In the genomic region with DNA sequence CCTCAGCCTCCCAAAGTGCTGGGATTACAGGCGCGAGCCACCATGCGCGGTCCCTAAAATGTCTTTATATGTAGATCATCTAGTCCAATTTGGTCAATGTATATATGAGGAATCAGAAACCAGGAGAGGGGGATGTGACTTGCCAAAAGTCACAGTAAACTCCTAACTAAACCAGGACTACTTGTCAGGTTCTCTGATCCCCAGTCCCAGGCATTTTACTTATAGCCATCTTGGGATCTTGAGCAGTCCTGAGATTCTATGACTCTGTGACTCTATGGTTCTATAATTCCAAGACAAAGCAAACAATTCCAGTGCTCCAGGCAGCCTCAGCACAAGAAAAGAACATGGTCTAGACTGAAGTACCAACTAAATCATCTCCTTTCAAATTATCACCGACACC, we compare ENCODE assay signal across 34 cellular contexts. TPM values are rescaled to one million over a fixed set of nuclear protein-coding genes. Genes with fewer than 3 reads are reported as not detected.
"Had no signal": no experiment of that assay in that cellular context is flagged by ENCODE, and none has a peak within 500 bp of the region (broad histone marks: within the 10 kb centered on the region; RNA-seq: fewer than 3 reads in every experiment).

A gene with protein sequence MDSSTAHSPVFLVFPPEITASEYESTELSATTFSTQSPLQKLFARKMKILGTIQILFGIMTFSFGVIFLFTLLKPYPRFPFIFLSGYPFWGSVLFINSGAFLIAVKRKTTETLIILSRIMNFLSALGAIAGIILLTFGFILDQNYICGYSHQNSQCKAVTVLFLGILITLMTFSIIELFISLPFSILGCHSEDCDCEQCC (plus strand): TSS at position 301 of the 400 bp plus-strand sequence. CDS start 103 bp downstream, outside the sequence.

- DNase-seq: activated CD4-positive, alpha-beta T cell treated with anti-CD3 and anti-CD28 coated beads for 36 hours; activated CD4-positive, alpha-beta T cell treated with anti-CD3 and anti-CD28 coated beads, Interleukin-2, amount 10 ng/mL, durations not matched to agents 7 days and 5 days; activated CD4-positive, alpha-beta T cell treated with anti-CD3 and anti-CD28 coated beads, Interleukin-2, amount 50 U/mL, for 48 hours; activated CD4-positive, CD25-positive, alpha-beta regulatory T cell; activated CD4-positive, CD25-positive, alpha-beta regulatory T cell treated with anti-CD3 and anti-CD28 coated beads, Interleukin-2, amount 50 U/mL, for 72 hours; activated CD8-positive, alpha-beta memory T cell treated with anti-CD3 and anti-CD28 coated beads for 24 hours; activated CD8-positive, alpha-beta T cell treated with anti-CD3 and anti-CD28 coated beads for 36 hours; activated effector memory CD4-positive, alpha-beta T cell treated with Interleukin-2 at 50 U/mL for 16 hours; activated gamma-delta T cell treated with Interleukin-2 at 50 U/mL for 16 hours; activated naive CD4-positive, alpha-beta T cell treated with anti-CD3 and anti-CD28 coated beads, Interleukin-2, amount 50 U/mL, for 16 hours; activated naive CD4-positive, alpha-beta T cell treated with Interleukin-2 at 50 U/mL for 16 hours; activated T-cell treated with anti-CD3 and anti-CD28 coated beads, Interleukin-2, amount 50 U/mL, for 4 hours; amniotic stem cell; anterior cingulate cortex; caudate nucleus; cortex of kidney; dermis blood vessel endothelial cell; effector CD4-positive, alpha-beta T cell; effector memory CD8-positive, alpha-beta T cell; erythroblast; foreskin keratinocyte; gastrocnemius medialis; glutamatergic neuron; heart left ventricle; T-helper 1 cell; T-helper 17 cell; T1000; WERI-Rb-1 had no signal

- H3K27ac Mint-ChIP-seq: activated CD4-positive, alpha-beta T cell treated with anti-CD3 and anti-CD28 coated beads for 36 hours; activated CD4-positive, alpha-beta T cell treated with anti-CD3 and anti-CD28 coated beads, Interleukin-2, amount 10 ng/mL, durations not matched to agents 7 days and 5 days; activated CD8-positive, alpha-beta T cell treated with anti-CD3 and anti-CD28 coated beads for 36 hours; activated naive CD8-positive, alpha-beta T cell; activated T-helper 17 cell treated with anti-CD3 and anti-CD28 coated beads, Interleukin-2, amount 50 U/mL, for 72 hours; effector memory CD8-positive, alpha-beta T cell; T-helper 17 cell; T-helper 2 cell treated with Interferon-gamma antibody and Interleukin-4, amounts not matched to agents 5 μg/mL and 100 μg/mL, for 36 hours had no signal

- H3K4me3 Mint-ChIP-seq: activated CD4-positive, alpha-beta T cell treated with anti-CD3 and anti-CD28 coated beads for 36 hours; activated CD4-positive, alpha-beta T cell treated with anti-CD3 and anti-CD28 coated beads, Interleukin-2, amount 10 ng/mL, durations not matched to agents 7 days and 5 days; activated CD8-positive, alpha-beta T cell treated with anti-CD3 and anti-CD28 coated beads for 36 hours; activated naive CD8-positive, alpha-beta T cell; activated T-cell treated with anti-CD3 and anti-CD28 coated beads, Interleukin-2, amount 50 U/mL, for 4 hours; activated T-helper 17 cell treated with anti-CD3 and anti-CD28 coated beads, Interleukin-2, amount 50 U/mL, for 72 hours; effector memory CD8-positive, alpha-beta T cell; T-helper 17 cell; T-helper 2 cell treated with Interferon-gamma antibody and Interleukin-4, amounts not matched to agents 5 μg/mL and 100 μg/mL, for 36 hours had no signal

- H3K9me3 Mint-ChIP-seq: activated CD4-positive, alpha-beta T cell treated with anti-CD3 and anti-CD28 coated beads, Interleukin-2, amount 10 ng/mL, durations not matched to agents 7 days and 5 days; activated CD8-positive, alpha-beta T cell treated with anti-CD3 and anti-CD28 coated beads for 36 hours; activated T-cell treated with anti-CD3 and anti-CD28 coated beads, Interleukin-2, amount 50 U/mL, for 4 hours; activated T-helper 17 cell treated with anti-CD3 and anti-CD28 coated beads, Interleukin-2, amount 50 U/mL, for 72 hours; effector memory CD8-positive, alpha-beta T cell; T-helper 2 cell treated with Interferon-gamma antibody and Interleukin-4, amounts not matched to agents 5 μg/mL and 100 μg/mL, for 36 hours had no signal

- H3K27ac ChIP-seq: esophagus muscularis mucosa, foreskin keratinocyte, gastrocnemius medialis, heart left ventricle, WERI-Rb-1 had no signal

- H3K4me3 ChIP-seq: esophagus muscularis mucosa, gastrocnemius medialis, heart left ventricle had no signal

- H3K4me1 ChIP-seq: esophagus muscularis mucosa, foreskin keratinocyte, gastrocnemius medialis, heart left ventricle had no signal

- H3K27me3 ChIP-seq: esophagus muscularis mucosa, foreskin keratinocyte, gastrocnemius medialis, heart left ventricle had no signal

- H3K36me3 ChIP-seq: esophagus muscularis mucosa, gastrocnemius medialis, heart left ventricle, WERI-Rb-1 had no signal

- H3K9me3 ChIP-seq: esophagus muscularis mucosa, gastrocnemius medialis, heart left ventricle had no signal

- H3K36me3 Mint-ChIP-seq: activated naive CD8-positive, alpha-beta T cell had no signal

- H3K4me1 Mint-ChIP-seq: activated CD4-positive, alpha-beta T cell treated with anti-CD3 and anti-CD28 coated beads for 36 hours; activated CD4-positive, alpha-beta T cell treated with anti-CD3 and anti-CD28 coated beads, Interleukin-2, amount 10 ng/mL, durations not matched to agents 7 days and 5 days; activated T-helper 17 cell treated with anti-CD3 and anti-CD28 coated beads, Interleukin-2, amount 50 U/mL, for 72 hours; T-helper 17 cell had no signal

- ATAC-seq: activated CD4-positive, alpha-beta T cell treated with anti-CD3 and anti-CD28 coated beads for 36 hours; activated CD8-positive, alpha-beta T cell treated with anti-CD3 and anti-CD28 coated beads for 36 hours; activated T-cell treated with anti-CD3 and anti-CD28 coated beads, Interleukin-2, amount 50 U/mL, for 4 hours; activated T-helper 17 cell treated with anti-CD3 and anti-CD28 coated beads, Interleukin-2, amount 50 U/mL, for 72 hours; effector memory CD8-positive, alpha-beta T cell; foreskin keratinocyte; gastrocnemius medialis; heart left ventricle; T-helper 17 cell had no signal

RNA-seq across cellular contexts. Expression of the gene that starts here (rescaled TPM):
- total RNA-seq: activated CD4-positive, alpha-beta T cell treated with anti-CD3 and anti-CD28 coated beads for 36 hours; activated CD4-positive, alpha-beta T cell treated with anti-CD3 and anti-CD28 coated beads, Interleukin-2, amount 10 ng/mL, durations not matched to agents 7 days and 5 days; activated CD8-positive, alpha-beta T cell treated with anti-CD3 and anti-CD28 coated beads for 36 hours; activated T-cell treated with anti-CD3 and anti-CD28 coated beads, Interleukin-2, amount 50 U/mL, for 4 hours; activated T-helper 17 cell treated with anti-CD3 and anti-CD28 coated beads, Interleukin-2, amount 50 U/mL, for 72 hours; astrocyte; chondrocyte; dermis blood vessel endothelial cell; esophagus muscularis mucosa; foreskin keratinocyte; gastrocnemius medialis; heart left ventricle; T-helper 17 cell had no signal
